Comparison of ENCODE assay signal across 18 cellular contexts in the genomic region with DNA sequence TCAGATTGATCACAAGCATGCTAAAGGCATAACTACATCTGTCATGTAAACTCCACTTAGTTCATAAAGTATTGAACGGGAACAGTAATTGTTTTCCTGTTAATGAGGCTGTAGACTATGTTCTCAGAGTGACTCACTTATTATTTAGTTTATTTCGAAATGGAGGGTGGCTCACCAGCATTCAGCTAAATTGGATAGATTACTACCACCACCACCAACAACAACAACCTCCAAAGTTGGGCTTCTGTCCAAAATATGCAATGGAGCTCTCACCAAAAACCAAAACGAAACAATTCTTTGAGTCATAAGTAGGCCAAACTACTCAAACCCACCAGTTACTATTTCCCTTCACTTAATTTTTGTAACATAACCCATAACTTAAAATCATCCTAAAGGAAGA.
A peak's percentile ranks its signal among the peaks of the same experiment; 100 is the strongest.
DNase-seq lines count a peak whose midpoint lies in the region; ATAC-seq, FAIRE-seq and TF ChIP-seq lines count a peak whose summit lies in the region.
"Had no signal": no experiment of that assay in that cellular context is flagged by ENCODE, and none has a peak within 500 bp of the region (broad histone marks: within the 10 kb centered on the region; RNA-seq: fewer than 3 reads in every experiment).

No MANE protein-coding gene starts in this region.

- no peak overlapping the region for H3K4me3 ChIP-seq in GM23338
- H3K4me3 ChIP-seq: esophagus muscularis mucosa, K562, lung, right lobe of liver had no signal

- TF ChIP-seq CTCF in natural killer cell (IDR thresholded peaks at IDR 0.05), result no peak
- TF ChIP-seq CTCF in activated CD8-positive, alpha-beta T cell treated with anti-CD3 and anti-CD28 coated beads for 36 hours (IDR thresholded peaks at IDR 0.05), result no peak
- no peak for TF ChIP-seq CTCF in GM23338 (conservative IDR thresholded peaks at IDR 0.05; ENCODE audit: low read depth in 2 of 2)

- H3K27ac Mint-ChIP-seq in natural killer cell treated with Interleukin-12 subunit alpha and Interleukin-12 subunit beta and Interleukin-15 and Interleukin-18, amount 100 ng/mL, for 72 hours, result peak overlapping the region in 1 of 2 donors; percentile 57
- H3K27ac Mint-ChIP-seq in natural killer cell (no peak overlapping the region), GM23338 (no peak overlapping the region)
- H3K27ac Mint-ChIP-seq in activated CD8-positive, alpha-beta T cell treated with anti-CD3 and anti-CD28 coated beads for 36 hours, result no peak overlapping the region
- H3K27ac Mint-ChIP-seq: activated naive CD8-positive, alpha-beta T cell treated with anti-CD3 and anti-CD28 coated beads for 36 hours; stimulated activated memory B cell treated with anti-CD40 and anti-IgM and Interleukin-4, amounts not matched to agents 10 μg/mL and 1 μg/mL and 100 μg/mL, for 72 hours had no signal

- CTCF ChIA-PET in activated CD8-positive, alpha-beta T cell treated with anti-CD3 and anti-CD28 coated beads for 36 hours (lab: Charles Lee), result interaction anchor here (0.7 to 2.0 kb wide), 6 partner anchors 8 to 394 kb away, joined by 3 to 7 read pairs (median 4); no protein-coding TSS in a partner anchor

- H3K27me3 Mint-ChIP-seq in natural killer cell treated with Interleukin-12 subunit alpha and Interleukin-12 subunit beta and Interleukin-15 and Interleukin-18, amount 100 ng/mL, for 72 hours, result peaks cover 7 to 21% of the 10 kb centered on the region in 2 donors
- peaks cover 14 to 40% of the 10 kb centered on the region in 2 donors for H3K27me3 Mint-ChIP-seq in natural killer cell (ENCODE audit: low read depth in 2 of 2)
- H3K27me3 Mint-ChIP-seq in activated CD8-positive, alpha-beta T cell treated with anti-CD3 and anti-CD28 coated beads for 36 hours, result peaks cover 41% of the 10 kb centered on the region
- H3K27me3 Mint-ChIP-seq in GM23338 (ENCODE audit: insufficient read depth, low read depth, poor library complexity), result no peaks in the 10 kb centered on the region
- H3K27me3 Mint-ChIP-seq: stimulated activated memory B cell treated with anti-CD40 and anti-IgM and Interleukin-4, amounts not matched to agents 10 μg/mL and 1 μg/mL and 100 μg/mL, for 72 hours had no signal

- no peak overlapping the region for H3K27ac ChIP-seq in GM23338 (ENCODE audit: low read depth)
- H3K27ac ChIP-seq: esophagus muscularis mucosa, right lobe of liver had no signal

- no peak overlapping the region for H3K4me2 ChIP-seq in GM23338

- H3K4me3 Mint-ChIP-seq in natural killer cell treated with Interleukin-12 subunit alpha and Interleukin-12 subunit beta and Interleukin-15 and Interleukin-18, amount 100 ng/mL, for 72 hours, result peak overlapping the region; percentile 34
- H3K4me3 Mint-ChIP-seq in natural killer cell, result no peak overlapping the region
- no peak overlapping the region for H3K4me3 Mint-ChIP-seq in activated CD8-positive, alpha-beta T cell treated with anti-CD3 and anti-CD28 coated beads for 36 hours
- H3K4me3 Mint-ChIP-seq in GM23338, result no peak overlapping the region
- H3K4me3 Mint-ChIP-seq: activated naive CD8-positive, alpha-beta T cell treated with anti-CD3 and anti-CD28 coated beads for 36 hours; neural crest cell; stimulated activated memory B cell treated with anti-CD40 and anti-IgM and Interleukin-4, amounts not matched to agents 10 μg/mL and 1 μg/mL and 100 μg/mL, for 72 hours had no signal

- POLR2A ChIA-PET in activated CD8-positive, alpha-beta T cell treated with anti-CD3 and anti-CD28 coated beads for 36 hours (lab: Charles Lee), result interaction anchor here (0.6 kb wide), 3 partner anchors 11 to 421 kb away, joined by 3 read pairs; no protein-coding TSS in a partner anchor

- no peaks in the 10 kb centered on the region for H4K20me1 ChIP-seq in GM23338 (replicated peaks; ENCODE audit: insufficient read depth)

- H3K36me3 ChIP-seq in GM23338 (ENCODE audit: insufficient read depth), result no peaks in the 10 kb centered on the region
- H3K36me3 ChIP-seq: esophagus muscularis mucosa, right lobe of liver had no signal

- H3K4me1 ChIP-seq in GM23338 (ENCODE audit: insufficient read depth), result no peaks in the 10 kb centered on the region
- H3K4me1 ChIP-seq: esophagus muscularis mucosa, right lobe of liver had no signal

- H3K9me3 Mint-ChIP-seq in natural killer cell treated with Interleukin-12 subunit alpha and Interleukin-12 subunit beta and Interleukin-15 and Interleukin-18, amount 100 ng/mL, for 72 hours, result no peaks in the 10 kb centered on the region
- H3K9me3 Mint-ChIP-seq in natural killer cell (no peaks in the 10 kb centered on the region), GM23338 (no peaks in the 10 kb centered on the region)
- H3K9me3 Mint-ChIP-seq in activated CD8-positive, alpha-beta T cell treated with anti-CD3 and anti-CD28 coated beads for 36 hours, result no peaks in the 10 kb centered on the region
- H3K9me3 Mint-ChIP-seq: activated naive CD8-positive, alpha-beta T cell treated with anti-CD3 and anti-CD28 coated beads for 36 hours; stimulated activated memory B cell treated with anti-CD40 and anti-IgM and Interleukin-4, amounts not matched to agents 10 μg/mL and 1 μg/mL and 100 μg/mL, for 72 hours had no signal

- H3F3A ChIP-seq in GM23338 (replicated peaks; ENCODE audit: low read depth), result no peaks in the 10 kb centered on the region

- intact Hi-C loops in natural killer cell (cut with micrococcal nuclease), result loop anchor here (2.0 kb wide), 1 partner anchor 154 kb away; no protein-coding TSS in a partner anchor
- intact Hi-C loops in activated CD8-positive, alpha-beta T cell treated with anti-CD3 and anti-CD28 coated beads for 36 hours (cut with micrococcal nuclease), result loop anchor here (10.0 kb wide), 1 partner anchor 410 kb away; no protein-coding TSS in a partner anchor

- no peaks in the 10 kb centered on the region for H3K9me2 ChIP-seq in GM23338 (ENCODE audit: insufficient read depth)

- no peaks in the 10 kb centered on the region for H3K79me2 ChIP-seq in GM23338 (replicated peaks; ENCODE audit: insufficient read depth)

- no peak overlapping the region for H2AFZ ChIP-seq in GM23338

- peak in 1 of 2 donors; percentile 78 for ATAC-seq in natural killer cell treated with Interleukin-12 subunit alpha and Interleukin-12 subunit beta and Interleukin-15 and Interleukin-18, amount 100 ng/mL, for 72 hours
- ATAC-seq in natural killer cell, result no peak
- ATAC-seq in activated CD8-positive, alpha-beta T cell treated with anti-CD3 and anti-CD28 coated beads for 36 hours, result no peak
- no peak for ATAC-seq in GM23338
- ATAC-seq: K562; Panc1; stimulated activated memory B cell treated with anti-CD40 and anti-IgM and Interleukin-4, amounts not matched to agents 10 μg/mL and 1 μg/mL and 100 μg/mL, for 72 hours had no signal

- peak; percentile 58 for FAIRE-seq in urothelium cell line (lab: Jason Lieb, UNC)
- FAIRE-seq: K562 had no signal

- no peak for DNase-seq in natural killer cell treated with Interleukin-12 subunit alpha and Interleukin-12 subunit beta and Interleukin-15 and Interleukin-18, amount 100 ng/mL, for 72 hours (ENCODE audit: low spot score)
- DNase-seq in natural killer cell, result no peak
- peak; percentile 68 for DNase-seq in RPMI7951 (ENCODE audit: low read depth)
- DNase-seq in fibroblast of gingiva (ENCODE audit: low read depth), result peak; percentile 38
- no peak for DNase-seq in urothelium cell line (ENCODE audit: low spot score)
- DNase-seq in activated CD8-positive, alpha-beta T cell treated with anti-CD3 and anti-CD28 coated beads for 36 hours, result no peak
- DNase-seq in amygdala (lab: John Stamatoyannopoulos, UW), result no peak
- DNase-seq in GM23338 (ENCODE audit: low spot score), result no peak
- DNase-seq: activated naive CD8-positive, alpha-beta T cell treated with anti-CD3 and anti-CD28 coated beads for 36 hours; NCI-H187; NCI-H510A; right lobe of liver had no signal

- no peaks in the 10 kb centered on the region for H3K27me3 ChIP-seq in GM23338 (ENCODE audit: insufficient read depth)
- H3K27me3 ChIP-seq: esophagus muscularis mucosa, right lobe of liver had no signal

- H3K4me1 Mint-ChIP-seq in natural killer cell treated with Interleukin-12 subunit alpha and Interleukin-12 subunit beta and Interleukin-15 and Interleukin-18, amount 100 ng/mL, for 72 hours (ENCODE audit: low read depth in 2 of 2), result no peaks in the 10 kb centered on the region
- H3K4me1 Mint-ChIP-seq in natural killer cell (no peaks in the 10 kb centered on the region), GM23338 (no peaks in the 10 kb centered on the region; the same call in 2 of the 3 replicates)
- peaks cover 5% of the 10 kb centered on the region for H3K4me1 Mint-ChIP-seq in activated CD8-positive, alpha-beta T cell treated with anti-CD3 and anti-CD28 coated beads for 36 hours (ENCODE audit: low read depth)
- H3K4me1 Mint-ChIP-seq: activated naive CD8-positive, alpha-beta T cell treated with anti-CD3 and anti-CD28 coated beads for 36 hours; stimulated activated memory B cell treated with anti-CD40 and anti-IgM and Interleukin-4, amounts not matched to agents 10 μg/mL and 1 μg/mL and 100 μg/mL, for 72 hours had no signal

- no peaks in the 10 kb centered on the region for H3K36me3 Mint-ChIP-seq in natural killer cell treated with Interleukin-12 subunit alpha and Interleukin-12 subunit beta and Interleukin-15 and Interleukin-18, amount 100 ng/mL, for 72 hours
- H3K36me3 Mint-ChIP-seq in natural killer cell (no peaks in the 10 kb centered on the region), GM23338 (ENCODE audit: low read depth) (no peaks in the 10 kb centered on the region)
- H3K36me3 Mint-ChIP-seq in activated CD8-positive, alpha-beta T cell treated with anti-CD3 and anti-CD28 coated beads for 36 hours (ENCODE audit: low read depth), result no peaks in the 10 kb centered on the region
- H3K36me3 Mint-ChIP-seq: activated naive CD8-positive, alpha-beta T cell treated with anti-CD3 and anti-CD28 coated beads for 36 hours; stimulated activated memory B cell treated with anti-CD40 and anti-IgM and Interleukin-4, amounts not matched to agents 10 μg/mL and 1 μg/mL and 100 μg/mL, for 72 hours had no signal

TF ChIP-seq in GM23338, 12 proteins besides CTCF, POLR2A, EP300 and RAD21 (continues in another document):
- no peak for TF ChIP-seq EZH2phosphoT487 (IDR thresholded peaks at IDR 0.05; ENCODE audit: unreplicated experiment)
- TF ChIP-seq CREB1 (CRISPR knock-in tag; IDR thresholded peaks at IDR 0.05; ENCODE audit: low read depth), result no peak
- TF ChIP-seq, protein P1, sequence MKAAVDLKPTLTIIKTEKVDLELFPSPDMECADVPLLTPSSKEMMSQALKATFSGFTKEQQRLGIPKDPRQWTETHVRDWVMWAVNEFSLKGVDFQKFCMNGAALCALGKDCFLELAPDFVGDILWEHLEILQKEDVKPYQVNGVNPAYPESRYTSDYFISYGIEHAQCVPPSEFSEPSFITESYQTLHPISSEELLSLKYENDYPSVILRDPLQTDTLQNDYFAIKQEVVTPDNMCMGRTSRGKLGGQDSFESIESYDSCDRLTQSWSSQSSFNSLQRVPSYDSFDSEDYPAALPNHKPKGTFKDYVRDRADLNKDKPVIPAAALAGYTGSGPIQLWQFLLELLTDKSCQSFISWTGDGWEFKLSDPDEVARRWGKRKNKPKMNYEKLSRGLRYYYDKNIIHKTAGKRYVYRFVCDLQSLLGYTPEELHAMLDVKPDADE (IDR thresholded peaks at IDR 0.05), result no peak
- TF ChIP-seq NANOG (IDR thresholded peaks at IDR 0.05; ENCODE audit: borderline replicate concordance), result no peak
- no peak for TF ChIP-seq EZH2 (IDR thresholded peaks at IDR 0.05; ENCODE audit: low read depth, unreplicated experiment)
- no peak for TF ChIP-seq ZNF331 (CRISPR knock-in tag; IDR thresholded peaks at IDR 0.05; ENCODE audit: low read depth)
- no peak for TF ChIP-seq STAT1 (IDR thresholded peaks at IDR 0.05; ENCODE audit: unreplicated experiment)

Comparison
In these comparisons a context has a peak if more than half of its experiments do, and no peak if none do; other contexts are left out.
1. DNase-seq: peak in RPMI7951 (single experiment) and fibroblast of gingiva (single experiment); none in natural killer cell treated with Interleukin-12 subunit alpha and Interleukin-12 subunit beta and Interleukin-15 and Interleukin-18, amount 100 ng/mL, for 72 hours (single experiment), natural killer cell (single experiment), urothelium cell line (single experiment), activated CD8-positive, alpha-beta T cell treated with anti-CD3 and anti-CD28 coated beads for 36 hours (single experiment), amygdala (0 of 56) and GM23338 (single experiment).